Comparison of ENCODE assay signal across 11 cellular contexts in the genomic region with DNA sequence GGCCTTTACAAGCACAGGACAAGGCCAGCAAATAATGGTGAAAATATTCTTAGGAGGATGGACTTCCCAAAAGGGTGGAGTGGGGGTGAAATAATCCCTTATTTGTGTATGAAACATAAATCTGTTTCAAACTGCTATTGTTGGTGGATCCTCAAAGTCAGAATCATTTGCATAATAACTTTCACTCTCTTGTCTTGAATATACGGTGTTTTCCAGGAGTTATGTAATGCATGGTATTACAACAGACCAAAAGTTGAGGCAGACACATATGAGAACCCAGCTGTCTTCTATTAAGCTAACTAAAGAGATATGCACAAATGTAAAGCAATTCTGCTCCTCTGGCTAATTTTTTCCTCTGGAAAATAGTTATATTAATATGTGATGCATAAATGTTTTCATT. TPM values are rescaled to one million over a fixed set of nuclear protein-coding genes. Genes with fewer than 3 reads are reported as not detected.
DNase-seq lines count a peak whose midpoint lies in the region; ATAC-seq and FAIRE-seq lines count a peak whose summit lies in the region.
"Had no signal": no experiment of that assay in that cellular context is flagged by ENCODE, and none has a peak within 500 bp of the region (broad histone marks: within the 10 kb centered on the region; RNA-seq: fewer than 3 reads in every experiment).

No MANE protein-coding gene starts in this region.

- H3K27me3 Mint-ChIP-seq in activated naive CD8-positive, alpha-beta T cell treated with anti-CD3 and anti-CD28 coated beads for 36 hours, result no peaks in the 10 kb centered on the region
- H3K27me3 Mint-ChIP-seq: central memory CD8-positive, alpha-beta T cell had no signal

- no peaks in the 10 kb centered on the region for H3K9me3 ChIP-seq in right cardiac atrium (ENCODE audit: control insufficient read depth, low read length)

- H3K4me3 Mint-ChIP-seq in activated naive CD8-positive, alpha-beta T cell treated with anti-CD3 and anti-CD28 coated beads for 36 hours, result no peak overlapping the region
- H3K4me3 Mint-ChIP-seq: central memory CD8-positive, alpha-beta T cell had no signal

- 48% methylated on average over 1 of the region's 1 CpG for WGBS in right cardiac atrium

- no peak overlapping the region for H3K27ac ChIP-seq in right cardiac atrium (ENCODE audit: low read length)
- H3K27ac ChIP-seq: C4-2B had no signal

- ATAC-seq in HG02870 (IDR thresholded peaks at IDR 0.05; ENCODE audit: unreplicated experiment) (peak; percentile 85), right cardiac atrium (no peak)

- FAIRE-seq in GM19239 (lab: Jason Lieb, UNC) (peak; percentile 44), frontal cortex (lab: Jason Lieb, UNC) (no peak)
- FAIRE-seq: RCC 7860 had no signal

- H3K36me3 Mint-ChIP-seq in activated naive CD8-positive, alpha-beta T cell treated with anti-CD3 and anti-CD28 coated beads for 36 hours, result no peaks in the 10 kb centered on the region

- H3K4me1 Mint-ChIP-seq in activated naive CD8-positive, alpha-beta T cell treated with anti-CD3 and anti-CD28 coated beads for 36 hours, result peaks cover 5% of the 10 kb centered on the region
- H3K4me1 Mint-ChIP-seq: central memory CD8-positive, alpha-beta T cell had no signal

- no peaks in the 10 kb centered on the region for H3K9me3 Mint-ChIP-seq in activated naive CD8-positive, alpha-beta T cell treated with anti-CD3 and anti-CD28 coated beads for 36 hours
- H3K9me3 Mint-ChIP-seq: central memory CD8-positive, alpha-beta T cell had no signal

- H3K27ac Mint-ChIP-seq in activated naive CD8-positive, alpha-beta T cell treated with anti-CD3 and anti-CD28 coated beads for 36 hours, result no peak overlapping the region

- H3K4me1 ChIP-seq in right cardiac atrium (ENCODE audit: control insufficient read depth, insufficient read depth, low read length), result peaks cover 2% of the 10 kb centered on the region

- H3K4me3 ChIP-seq in right cardiac atrium (ENCODE audit: low read length), result no peak overlapping the region

- DNase-seq in GM03348 (ENCODE audit: low spot score), result peak; percentile 14
- no peak for DNase-seq in GM19239 (ENCODE audit: insufficient read length, low spot score)
- DNase-seq in RPMI7951 (ENCODE audit: low read depth), result peak; percentile 31
- no peak for DNase-seq in midbrain (lab: John Stamatoyannopoulos, UW)
- no peak for DNase-seq in frontal cortex (ENCODE audit: low spot score in 2 of 2)
- DNase-seq in activated naive CD8-positive, alpha-beta T cell treated with anti-CD3 and anti-CD28 coated beads for 36 hours, result no peak
- no peak for DNase-seq in right cardiac atrium

- intact Hi-C loops in right cardiac atrium (cut with DNase I), result no loop called here

- H3K27me3 ChIP-seq in right cardiac atrium (ENCODE audit: control insufficient read depth, insufficient read depth), result no peaks in the 10 kb centered on the region

RNA-seq across cellular contexts. Expression of a gene that starts 57.7 kb away (rescaled TPM):
- total RNA-seq in RPMI7951 (2014; rRNA removed; shearing (Covaris generic)), result 3.8 and 13.3 TPM in 2 replicates
- total RNA-seq in frontal cortex, result 2.4 TPM
- total RNA-seq in activated naive CD8-positive, alpha-beta T cell treated with anti-CD3 and anti-CD28 coated beads for 36 hours, result not detected
- 1 to 10 TPM in 1 of 4 donors, under 1 TPM in 3; 0.58 to 1.4 (median 0.62) TPM for total RNA-seq in right cardiac atrium
- 0.23 TPM for polyA plus RNA-seq in right cardiac atrium

Comparison
In these comparisons a context has a peak if more than half of its experiments do, and no peak if none do; other contexts are left out.
1. DNase-seq: peak in GM03348 (single experiment) and RPMI7951 (single experiment); none in GM19239 (single experiment), midbrain (single experiment), frontal cortex (0 of 2), activated naive CD8-positive, alpha-beta T cell treated with anti-CD3 and anti-CD28 coated beads for 36 hours (single experiment) and right cardiac atrium (0 of 3).